ENCODE assay signal across 1 cellular context in the genomic region with DNA sequence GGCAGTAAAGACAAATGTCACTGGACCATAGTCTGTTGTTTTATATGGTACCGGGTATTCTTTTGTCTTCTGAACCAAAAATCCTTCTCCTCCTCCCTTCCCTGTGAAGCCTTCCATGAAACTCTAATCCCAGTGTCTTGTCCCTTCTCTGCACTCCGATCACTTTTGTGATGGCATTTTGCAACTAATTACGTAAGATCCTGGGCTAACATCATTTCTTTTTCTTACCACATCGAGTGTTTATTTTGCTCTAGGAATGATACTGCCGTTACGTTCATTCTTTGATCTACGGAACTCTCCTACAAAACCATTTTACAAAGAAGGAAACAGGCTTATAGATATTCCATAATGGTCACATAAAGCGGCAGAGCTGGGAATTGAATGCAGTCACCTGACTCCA.
TF ChIP-seq lines count a peak whose summit lies in the region.

No MANE protein-coding gene starts in this region.

TF ChIP-seq in HepG2, 621 proteins besides CTCF, POLR2A, EP300 and RAD21 (continued from another document):
- TF ChIP-seq, protein P1, sequence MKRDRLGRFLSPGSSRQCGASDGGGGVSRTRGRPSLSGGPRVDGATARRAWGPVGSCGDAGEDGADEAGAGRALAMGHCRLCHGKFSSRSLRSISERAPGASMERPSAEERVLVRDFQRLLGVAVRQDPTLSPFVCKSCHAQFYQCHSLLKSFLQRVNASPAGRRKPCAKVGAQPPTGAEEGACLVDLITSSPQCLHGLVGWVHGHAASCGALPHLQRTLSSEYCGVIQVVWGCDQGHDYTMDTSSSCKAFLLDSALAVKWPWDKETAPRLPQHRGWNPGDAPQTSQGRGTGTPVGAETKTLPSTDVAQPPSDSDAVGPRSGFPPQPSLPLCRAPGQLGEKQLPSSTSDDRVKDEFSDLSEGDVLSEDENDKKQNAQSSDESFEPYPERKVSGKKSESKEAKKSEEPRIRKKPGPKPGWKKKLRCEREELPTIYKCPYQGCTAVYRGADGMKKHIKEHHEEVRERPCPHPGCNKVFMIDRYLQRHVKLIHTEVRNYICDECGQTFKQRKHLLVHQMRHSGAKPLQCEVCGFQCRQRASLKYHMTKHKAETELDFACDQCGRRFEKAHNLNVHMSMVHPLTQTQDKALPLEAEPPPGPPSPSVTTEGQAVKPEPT (CRISPR knock-in tag; IDR thresholded peaks at IDR 0.05; ENCODE audit: low read depth), result no peak
- TF ChIP-seq ZNF546 (CRISPR knock-in tag; conservative IDR thresholded peaks at IDR 0.05) (no peak), GABPB1 (CRISPR knock-in tag; IDR thresholded peaks at IDR 0.05) (no peak), KLF11 (CRISPR knock-in tag; IDR thresholded peaks at IDR 0.05) (no peak), ZNF121 (CRISPR knock-in tag; IDR thresholded peaks at IDR 0.05) (no peak), ADNP (CRISPR knock-in tag; IDR thresholded peaks at IDR 0.05) (no peak), CEBPG (CRISPR knock-in tag; IDR thresholded peaks at IDR 0.05) (peak; percentile 35; the same call in 1 of the 2 replicates), HOXA5 (CRISPR knock-in tag; IDR thresholded peaks at IDR 0.05) (no peak), ZC3H4 (CRISPR knock-in tag; IDR thresholded peaks at IDR 0.05; ENCODE audit: borderline replicate concordance) (no peak), FOXK1 (CRISPR knock-in tag; IDR thresholded peaks at IDR 0.05; ENCODE audit: borderline replicate concordance, low read depth) (no peak), ZNF432 (CRISPR knock-in tag; IDR thresholded peaks at IDR 0.05; ENCODE audit: borderline replicate concordance) (no peak), CEBPB (IDR thresholded peaks at IDR 0.05; ENCODE audit: borderline replicate concordance, low read depth, low read length) (peak; percentile 53; the same call in 1 of the 2 replicates), SKI (IDR thresholded peaks at IDR 0.05; ENCODE audit: partially characterized antibody) (no peak), SIX1 (CRISPR knock-in tag; IDR thresholded peaks at IDR 0.05; ENCODE audit: borderline replicate concordance) (no peak), ZNF17 (CRISPR knock-in tag; IDR thresholded peaks at IDR 0.05) (no peak), FOXA1 (IDR thresholded peaks at IDR 0.05) (no peak), FOXA1 (CRISPR knock-in tag; IDR thresholded peaks at IDR 0.05) (peak; percentile 33; the same call in 1 of the 2 replicates), NR2C2 (CRISPR knock-in tag; IDR thresholded peaks at IDR 0.05; ENCODE audit: borderline replicate concordance) (0 out of 2 replicates have a peak, but pooled peaks have one; percentile 18), PPARG (CRISPR knock-in tag; conservative IDR thresholded peaks at IDR 0.05) (no peak), HDAC1 (CRISPR knock-in tag; IDR thresholded peaks at IDR 0.05) (no peak), TRIM24 (CRISPR knock-in tag; IDR thresholded peaks at IDR 0.05) (no peak), REXO4 (CRISPR knock-in tag; IDR thresholded peaks at IDR 0.05; ENCODE audit: borderline replicate concordance) (no peak), HOXA7 (CRISPR knock-in tag; IDR thresholded peaks at IDR 0.05) (no peak), ZNF547 (CRISPR knock-in tag; IDR thresholded peaks at IDR 0.05) (no peak), ZNF484 (CRISPR knock-in tag; IDR thresholded peaks at IDR 0.05; ENCODE audit: borderline replicate concordance, low read depth) (no peak)
- TF ChIP-seq, protein P2, sequence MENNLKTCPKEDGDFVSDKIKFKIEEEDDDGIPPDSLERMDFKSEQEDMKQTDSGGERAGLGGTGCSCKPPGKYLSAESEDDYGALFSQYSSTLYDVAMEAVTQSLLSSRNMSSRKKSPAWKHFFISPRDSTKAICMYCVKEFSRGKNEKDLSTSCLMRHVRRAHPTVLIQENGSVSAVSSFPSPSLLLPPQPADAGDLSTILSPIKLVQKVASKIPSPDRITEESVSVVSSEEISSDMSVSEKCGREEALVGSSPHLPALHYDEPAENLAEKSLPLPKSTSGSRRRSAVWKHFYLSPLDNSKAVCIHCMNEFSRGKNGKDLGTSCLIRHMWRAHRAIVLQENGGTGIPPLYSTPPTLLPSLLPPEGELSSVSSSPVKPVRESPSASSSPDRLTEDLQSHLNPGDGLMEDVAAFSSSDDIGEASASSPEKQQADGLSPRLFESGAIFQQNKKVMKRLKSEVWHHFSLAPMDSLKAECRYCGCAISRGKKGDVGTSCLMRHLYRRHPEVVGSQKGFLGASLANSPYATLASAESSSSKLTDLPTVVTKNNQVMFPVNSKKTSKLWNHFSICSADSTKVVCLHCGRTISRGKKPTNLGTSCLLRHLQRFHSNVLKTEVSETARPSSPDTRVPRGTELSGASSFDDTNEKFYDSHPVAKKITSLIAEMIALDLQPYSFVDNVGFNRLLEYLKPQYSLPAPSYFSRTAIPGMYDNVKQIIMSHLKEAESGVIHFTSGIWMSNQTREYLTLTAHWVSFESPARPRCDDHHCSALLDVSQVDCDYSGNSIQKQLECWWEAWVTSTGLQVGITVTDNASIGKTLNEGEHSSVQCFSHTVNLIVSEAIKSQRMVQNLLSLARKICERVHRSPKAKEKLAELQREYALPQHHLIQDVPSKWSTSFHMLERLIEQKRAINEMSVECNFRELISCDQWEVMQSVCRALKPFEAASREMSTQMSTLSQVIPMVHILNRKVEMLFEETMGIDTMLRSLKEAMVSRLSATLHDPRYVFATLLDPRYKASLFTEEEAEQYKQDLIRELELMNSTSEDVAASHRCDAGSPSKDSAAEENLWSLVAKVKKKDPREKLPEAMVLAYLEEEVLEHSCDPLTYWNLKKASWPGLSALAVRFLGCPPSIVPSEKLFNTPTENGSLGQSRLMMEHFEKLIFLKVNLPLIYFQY (CRISPR knock-in tag; IDR thresholded peaks at IDR 0.05; ENCODE audit: borderline replicate concordance), result no peak
- TF ChIP-seq, protein P3, sequence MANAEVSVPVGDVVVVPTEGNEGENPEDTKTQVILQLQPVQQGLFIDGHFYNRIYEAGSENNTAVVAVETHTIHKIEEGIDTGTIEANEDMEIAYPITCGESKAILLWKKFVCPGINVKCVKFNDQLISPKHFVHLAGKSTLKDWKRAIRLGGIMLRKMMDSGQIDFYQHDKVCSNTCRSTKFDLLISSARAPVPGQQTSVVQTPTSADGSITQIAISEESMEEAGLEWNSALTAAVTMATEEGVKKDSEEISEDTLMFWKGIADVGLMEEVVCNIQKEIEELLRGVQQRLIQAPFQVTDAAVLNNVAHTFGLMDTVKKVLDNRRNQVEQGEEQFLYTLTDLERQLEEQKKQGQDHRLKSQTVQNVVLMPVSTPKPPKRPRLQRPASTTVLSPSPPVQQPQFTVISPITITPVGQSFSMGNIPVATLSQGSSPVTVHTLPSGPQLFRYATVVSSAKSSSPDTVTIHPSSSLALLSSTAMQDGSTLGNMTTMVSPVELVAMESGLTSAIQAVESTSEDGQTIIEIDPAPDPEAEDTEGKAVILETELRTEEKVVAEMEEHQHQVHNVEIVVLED (CRISPR knock-in tag; IDR thresholded peaks at IDR 0.05; ENCODE audit: borderline replicate concordance), result no peak
- TF ChIP-seq, protein P4, sequence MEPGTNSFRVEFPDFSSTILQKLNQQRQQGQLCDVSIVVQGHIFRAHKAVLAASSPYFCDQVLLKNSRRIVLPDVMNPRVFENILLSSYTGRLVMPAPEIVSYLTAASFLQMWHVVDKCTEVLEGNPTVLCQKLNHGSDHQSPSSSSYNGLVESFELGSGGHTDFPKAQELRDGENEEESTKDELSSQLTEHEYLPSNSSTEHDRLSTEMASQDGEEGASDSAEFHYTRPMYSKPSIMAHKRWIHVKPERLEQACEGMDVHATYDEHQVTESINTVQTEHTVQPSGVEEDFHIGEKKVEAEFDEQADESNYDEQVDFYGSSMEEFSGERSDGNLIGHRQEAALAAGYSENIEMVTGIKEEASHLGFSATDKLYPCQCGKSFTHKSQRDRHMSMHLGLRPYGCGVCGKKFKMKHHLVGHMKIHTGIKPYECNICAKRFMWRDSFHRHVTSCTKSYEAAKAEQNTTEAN (CRISPR knock-in tag; conservative IDR thresholded peaks at IDR 0.05), result no peak
